In the genomic region with DNA sequence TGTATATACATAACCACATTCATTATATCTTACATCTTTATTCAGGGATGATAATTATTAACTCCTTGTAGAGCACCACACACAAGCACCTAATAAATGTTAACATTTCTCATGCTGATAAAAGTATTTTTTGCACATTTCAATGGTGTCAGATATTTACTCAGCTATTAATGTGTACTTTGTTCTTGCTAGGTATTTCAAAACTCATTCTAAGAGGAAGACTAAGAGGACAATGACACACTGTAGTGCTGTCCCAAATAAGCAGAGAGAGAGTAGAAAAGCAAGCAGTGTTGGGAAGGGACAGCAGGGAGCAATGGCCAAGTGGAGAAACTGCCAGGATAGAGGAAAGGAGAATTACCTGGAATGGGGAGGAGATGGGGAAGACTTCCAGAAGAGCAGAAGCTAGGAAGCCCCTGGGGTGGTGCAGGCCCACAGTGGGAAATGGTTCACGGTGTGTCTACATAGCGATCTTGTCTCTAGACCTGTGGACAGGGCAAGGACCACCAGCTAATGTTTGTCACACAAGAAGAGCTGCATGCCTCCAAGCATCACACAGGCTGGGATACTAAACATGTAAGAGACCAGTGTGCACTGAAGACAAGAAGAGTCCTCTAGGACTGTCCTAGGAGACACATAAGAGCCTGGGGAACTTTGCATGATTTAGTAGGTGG, we compare ENCODE assay signal across 1 cellular context.
TF ChIP-seq lines count a peak whose summit lies in the region.

No MANE protein-coding gene starts in this region.

TF ChIP-seq in HepG2, 621 proteins besides CTCF, POLR2A, EP300 and RAD21 (continues in another document):
- TF ChIP-seq NCOR1 (IDR thresholded peaks at IDR 0.05; ENCODE audit: borderline replicate concordance, low read length) (peak; percentile 75; the same call in 1 of the 2 replicates), ZNF367 (CRISPR knock-in tag; IDR thresholded peaks at IDR 0.05; ENCODE audit: borderline replicate concordance) (no peak), TBX2 (CRISPR knock-in tag; IDR thresholded peaks at IDR 0.05; ENCODE audit: borderline replicate concordance) (peak; percentile 92), ZFP36 (IDR thresholded peaks at IDR 0.05; ENCODE audit: borderline replicate concordance, low read depth, low read length, partially characterized antibody) (no peak), NKX3-1 (CRISPR knock-in tag; IDR thresholded peaks at IDR 0.05) (no peak), MIER3 (CRISPR knock-in tag; IDR thresholded peaks at IDR 0.05; ENCODE audit: borderline replicate concordance) (no peak), ZNF776 (CRISPR knock-in tag; IDR thresholded peaks at IDR 0.05) (no peak), PHF21A (CRISPR knock-in tag; IDR thresholded peaks at IDR 0.05) (peak; percentile 82), ZNF224 (CRISPR knock-in tag; IDR thresholded peaks at IDR 0.05) (no peak), ZNF572 (CRISPR knock-in tag; IDR thresholded peaks at IDR 0.05) (no peak), ZBTB7B (CRISPR knock-in tag; IDR thresholded peaks at IDR 0.05) (0 out of 2 replicates have a peak, but pooled peaks have one; percentile 44), NR3C1 (CRISPR knock-in tag; IDR thresholded peaks at IDR 0.05) (no peak), ISL2 (CRISPR knock-in tag; IDR thresholded peaks at IDR 0.05) (peak; percentile 95), ZFP36L1 (CRISPR knock-in tag; IDR thresholded peaks at IDR 0.05) (no peak), SAP130 (CRISPR knock-in tag; IDR thresholded peaks at IDR 0.05; ENCODE audit: low read depth) (peak; percentile 79), CBX2 (IDR thresholded peaks at IDR 0.05; ENCODE audit: low read depth, low read length) (no peak), CBX2 (CRISPR knock-in tag; IDR thresholded peaks at IDR 0.05; ENCODE audit: low read depth) (no peak), EZH2 (conservative IDR thresholded peaks at IDR 0.05; ENCODE audit: low read depth, low read length) (no peak), ATF1 (CRISPR knock-in tag; IDR thresholded peaks at IDR 0.05) (0 out of 2 replicates have a peak, but pooled peaks have one; percentile 13), EHMT2 (IDR thresholded peaks at IDR 0.05; ENCODE audit: borderline replicate concordance, low read depth, low read length) (peak; percentile 62; the same call in 1 of the 2 replicates), POLR2AphosphoS2 (IDR thresholded peaks at IDR 0.05; ENCODE audit: low read depth, low read length) (no peak), MED1 (CRISPR knock-in tag; IDR thresholded peaks at IDR 0.05) (peak; percentile 68), ZNF75D (CRISPR knock-in tag; IDR thresholded peaks at IDR 0.05; ENCODE audit: borderline replicate concordance) (no peak)
- TF ChIP-seq, protein P1, sequence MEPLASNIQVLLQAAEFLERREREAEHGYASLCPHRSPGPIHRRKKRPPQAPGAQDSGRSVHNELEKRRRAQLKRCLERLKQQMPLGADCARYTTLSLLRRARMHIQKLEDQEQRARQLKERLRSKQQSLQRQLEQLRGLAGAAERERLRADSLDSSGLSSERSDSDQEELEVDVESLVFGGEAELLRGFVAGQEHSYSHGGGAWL (CRISPR knock-in tag; IDR thresholded peaks at IDR 0.05): no peak
- TF ChIP-seq, protein P2, sequence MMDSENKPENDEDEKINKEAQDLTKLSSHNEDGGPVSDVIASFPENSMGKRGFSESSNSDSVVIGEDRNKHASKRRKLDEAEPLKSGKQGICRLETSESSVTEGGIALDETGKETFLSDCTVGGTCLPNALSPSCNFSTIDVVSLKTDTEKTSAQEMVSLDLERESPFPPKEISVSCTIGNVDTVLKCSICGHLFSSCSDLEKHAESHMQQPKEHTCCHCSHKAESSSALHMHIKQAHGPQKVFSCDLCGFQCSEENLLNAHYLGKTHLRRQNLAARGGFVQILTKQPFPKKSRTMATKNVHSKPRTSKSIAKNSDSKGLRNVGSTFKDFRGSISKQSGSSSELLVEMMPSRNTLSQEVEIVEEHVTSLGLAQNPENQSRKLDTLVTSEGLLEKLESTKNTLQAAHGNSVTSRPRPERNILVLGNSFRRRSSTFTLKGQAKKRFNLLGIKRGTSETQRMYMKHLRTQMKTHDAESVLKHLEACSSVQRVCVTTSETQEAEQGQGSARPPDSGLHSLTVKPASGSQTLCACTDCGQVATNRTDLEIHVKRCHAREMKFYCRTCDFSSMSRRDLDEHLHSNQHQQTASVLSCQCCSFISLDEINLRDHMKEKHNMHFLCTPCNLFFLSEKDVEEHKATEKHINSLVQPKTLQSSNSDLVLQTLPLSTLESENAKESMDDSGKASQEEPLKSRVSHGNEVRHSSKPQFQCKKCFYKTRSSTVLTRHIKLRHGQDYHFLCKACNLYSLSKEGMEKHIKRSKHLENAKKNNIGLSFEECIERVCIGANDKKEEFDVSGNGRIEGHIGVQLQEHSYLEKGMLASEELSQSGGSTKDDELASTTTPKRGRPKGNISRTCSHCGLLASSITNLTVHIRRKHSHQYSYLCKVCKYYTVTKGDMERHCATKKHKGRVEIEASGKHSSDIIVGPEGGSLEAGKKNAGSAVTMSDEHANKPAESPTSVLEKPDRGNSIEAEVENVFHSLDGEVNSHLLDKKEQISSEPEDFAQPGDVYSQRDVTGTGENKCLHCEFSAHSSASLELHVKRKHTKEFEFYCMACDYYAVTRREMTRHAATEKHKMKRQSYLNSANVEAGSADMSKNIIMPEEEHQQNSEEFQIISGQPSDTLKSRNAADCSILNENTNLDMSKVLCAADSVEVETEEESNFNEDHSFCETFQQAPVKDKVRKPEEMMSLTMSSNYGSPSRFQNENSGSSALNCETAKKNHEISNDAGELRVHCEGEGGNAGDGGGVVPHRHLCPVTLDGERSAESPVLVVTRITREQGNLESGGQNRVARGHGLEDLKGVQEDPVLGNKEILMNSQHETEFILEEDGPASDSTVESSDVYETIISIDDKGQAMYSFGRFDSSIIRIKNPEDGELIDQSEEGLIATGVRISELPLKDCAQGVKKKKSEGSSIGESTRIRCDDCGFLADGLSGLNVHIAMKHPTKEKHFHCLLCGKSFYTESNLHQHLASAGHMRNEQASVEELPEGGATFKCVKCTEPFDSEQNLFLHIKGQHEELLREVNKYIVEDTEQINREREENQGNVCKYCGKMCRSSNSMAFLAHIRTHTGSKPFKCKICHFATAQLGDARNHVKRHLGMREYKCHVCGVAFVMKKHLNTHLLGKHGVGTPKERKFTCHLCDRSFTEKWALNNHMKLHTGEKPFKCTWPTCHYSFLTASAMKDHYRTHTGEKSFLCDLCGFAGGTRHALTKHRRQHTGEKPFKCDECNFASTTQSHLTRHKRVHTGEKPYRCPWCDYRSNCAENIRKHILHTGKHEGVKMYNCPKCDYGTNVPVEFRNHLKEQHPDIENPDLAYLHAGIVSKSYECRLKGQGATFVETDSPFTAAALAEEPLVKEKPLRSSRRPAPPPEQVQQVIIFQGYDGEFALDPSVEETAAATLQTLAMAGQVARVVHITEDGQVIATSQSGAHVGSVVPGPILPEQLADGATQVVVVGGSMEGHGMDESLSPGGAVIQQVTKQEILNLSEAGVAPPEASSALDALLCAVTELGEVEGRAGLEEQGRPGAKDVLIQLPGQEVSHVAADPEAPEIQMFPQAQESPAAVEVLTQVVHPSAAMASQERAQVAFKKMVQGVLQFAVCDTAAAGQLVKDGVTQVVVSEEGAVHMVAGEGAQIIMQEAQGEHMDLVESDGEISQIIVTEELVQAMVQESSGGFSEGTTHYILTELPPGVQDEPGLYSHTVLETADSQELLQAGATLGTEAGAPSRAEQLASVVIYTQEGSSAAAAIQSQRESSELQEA (CRISPR knock-in tag; IDR thresholded peaks at IDR 0.05; ENCODE audit: not compliant biosample characterization): no peak
- TF ChIP-seq, protein P3, sequence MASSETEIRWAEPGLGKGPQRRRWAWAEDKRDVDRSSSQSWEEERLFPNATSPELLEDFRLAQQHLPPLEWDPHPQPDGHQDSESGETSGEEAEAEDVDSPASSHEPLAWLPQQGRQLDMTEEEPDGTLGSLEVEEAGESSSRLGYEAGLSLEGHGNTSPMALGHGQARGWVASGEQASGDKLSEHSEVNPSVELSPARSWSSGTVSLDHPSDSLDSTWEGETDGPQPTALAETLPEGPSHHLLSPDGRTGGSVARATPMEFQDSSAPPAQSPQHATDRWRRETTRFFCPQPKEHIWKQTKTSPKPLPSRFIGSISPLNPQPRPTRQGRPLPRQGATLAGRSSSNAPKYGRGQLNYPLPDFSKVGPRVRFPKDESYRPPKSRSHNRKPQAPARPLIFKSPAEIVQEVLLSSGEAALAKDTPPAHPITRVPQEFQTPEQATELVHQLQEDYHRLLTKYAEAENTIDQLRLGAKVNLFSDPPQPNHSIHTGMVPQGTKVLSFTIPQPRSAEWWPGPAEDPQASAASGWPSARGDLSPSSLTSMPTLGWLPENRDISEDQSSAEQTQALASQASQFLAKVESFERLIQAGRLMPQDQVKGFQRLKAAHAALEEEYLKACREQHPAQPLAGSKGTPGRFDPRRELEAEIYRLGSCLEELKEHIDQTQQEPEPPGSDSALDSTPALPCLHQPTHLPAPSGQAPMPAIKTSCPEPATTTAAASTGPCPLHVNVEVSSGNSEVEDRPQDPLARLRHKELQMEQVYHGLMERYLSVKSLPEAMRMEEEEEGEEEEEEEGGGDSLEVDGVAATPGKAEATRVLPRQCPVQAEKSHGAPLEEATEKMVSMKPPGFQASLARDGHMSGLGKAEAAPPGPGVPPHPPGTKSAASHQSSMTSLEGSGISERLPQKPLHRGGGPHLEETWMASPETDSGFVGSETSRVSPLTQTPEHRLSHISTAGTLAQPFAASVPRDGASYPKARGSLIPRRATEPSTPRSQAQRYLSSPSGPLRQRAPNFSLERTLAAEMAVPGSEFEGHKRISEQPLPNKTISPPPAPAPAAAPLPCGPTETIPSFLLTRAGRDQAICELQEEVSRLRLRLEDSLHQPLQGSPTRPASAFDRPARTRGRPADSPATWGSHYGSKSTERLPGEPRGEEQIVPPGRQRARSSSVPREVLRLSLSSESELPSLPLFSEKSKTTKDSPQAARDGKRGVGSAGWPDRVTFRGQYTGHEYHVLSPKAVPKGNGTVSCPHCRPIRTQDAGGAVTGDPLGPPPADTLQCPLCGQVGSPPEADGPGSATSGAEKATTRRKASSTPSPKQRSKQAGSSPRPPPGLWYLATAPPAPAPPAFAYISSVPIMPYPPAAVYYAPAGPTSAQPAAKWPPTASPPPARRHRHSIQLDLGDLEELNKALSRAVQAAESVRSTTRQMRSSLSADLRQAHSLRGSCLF (CRISPR knock-in tag; IDR thresholded peaks at IDR 0.05; ENCODE audit: borderline replicate concordance): no peak
- TF ChIP-seq, protein P4, sequence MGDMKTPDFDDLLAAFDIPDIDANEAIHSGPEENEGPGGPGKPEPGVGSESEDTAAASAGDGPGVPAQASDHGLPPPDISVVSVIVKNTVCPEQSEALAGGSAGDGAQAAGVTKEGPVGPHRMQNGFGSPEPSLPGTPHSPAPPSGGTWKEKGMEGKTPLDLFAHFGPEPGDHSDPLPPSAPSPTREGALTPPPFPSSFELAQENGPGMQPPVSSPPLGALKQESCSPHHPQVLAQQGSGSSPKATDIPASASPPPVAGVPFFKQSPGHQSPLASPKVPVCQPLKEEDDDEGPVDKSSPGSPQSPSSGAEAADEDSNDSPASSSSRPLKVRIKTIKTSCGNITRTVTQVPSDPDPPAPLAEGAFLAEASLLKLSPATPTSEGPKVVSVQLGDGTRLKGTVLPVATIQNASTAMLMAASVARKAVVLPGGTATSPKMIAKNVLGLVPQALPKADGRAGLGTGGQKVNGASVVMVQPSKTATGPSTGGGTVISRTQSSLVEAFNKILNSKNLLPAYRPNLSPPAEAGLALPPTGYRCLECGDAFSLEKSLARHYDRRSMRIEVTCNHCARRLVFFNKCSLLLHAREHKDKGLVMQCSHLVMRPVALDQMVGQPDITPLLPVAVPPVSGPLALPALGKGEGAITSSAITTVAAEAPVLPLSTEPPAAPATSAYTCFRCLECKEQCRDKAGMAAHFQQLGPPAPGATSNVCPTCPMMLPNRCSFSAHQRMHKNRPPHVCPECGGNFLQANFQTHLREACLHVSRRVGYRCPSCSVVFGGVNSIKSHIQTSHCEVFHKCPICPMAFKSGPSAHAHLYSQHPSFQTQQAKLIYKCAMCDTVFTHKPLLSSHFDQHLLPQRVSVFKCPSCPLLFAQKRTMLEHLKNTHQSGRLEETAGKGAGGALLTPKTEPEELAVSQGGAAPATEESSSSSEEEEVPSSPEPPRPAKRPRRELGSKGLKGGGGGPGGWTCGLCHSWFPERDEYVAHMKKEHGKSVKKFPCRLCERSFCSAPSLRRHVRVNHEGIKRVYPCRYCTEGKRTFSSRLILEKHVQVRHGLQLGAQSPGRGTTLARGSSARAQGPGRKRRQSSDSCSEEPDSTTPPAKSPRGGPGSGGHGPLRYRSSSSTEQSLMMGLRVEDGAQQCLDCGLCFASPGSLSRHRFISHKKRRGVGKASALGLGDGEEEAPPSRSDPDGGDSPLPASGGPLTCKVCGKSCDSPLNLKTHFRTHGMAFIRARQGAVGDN (CRISPR knock-in tag; IDR thresholded peaks at IDR 0.05): no peak
- TF ChIP-seq, protein P5, sequence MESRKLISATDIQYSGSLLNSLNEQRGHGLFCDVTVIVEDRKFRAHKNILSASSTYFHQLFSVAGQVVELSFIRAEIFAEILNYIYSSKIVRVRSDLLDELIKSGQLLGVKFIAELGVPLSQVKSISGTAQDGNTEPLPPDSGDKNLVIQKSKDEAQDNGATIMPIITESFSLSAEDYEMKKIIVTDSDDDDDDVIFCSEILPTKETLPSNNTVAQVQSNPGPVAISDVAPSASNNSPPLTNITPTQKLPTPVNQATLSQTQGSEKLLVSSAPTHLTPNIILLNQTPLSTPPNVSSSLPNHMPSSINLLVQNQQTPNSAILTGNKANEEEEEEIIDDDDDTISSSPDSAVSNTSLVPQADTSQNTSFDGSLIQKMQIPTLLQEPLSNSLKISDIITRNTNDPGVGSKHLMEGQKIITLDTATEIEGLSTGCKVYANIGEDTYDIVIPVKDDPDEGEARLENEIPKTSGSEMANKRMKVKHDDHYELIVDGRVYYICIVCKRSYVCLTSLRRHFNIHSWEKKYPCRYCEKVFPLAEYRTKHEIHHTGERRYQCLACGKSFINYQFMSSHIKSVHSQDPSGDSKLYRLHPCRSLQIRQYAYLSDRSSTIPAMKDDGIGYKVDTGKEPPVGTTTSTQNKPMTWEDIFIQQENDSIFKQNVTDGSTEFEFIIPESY (CRISPR knock-in tag; IDR thresholded peaks at IDR 0.05): no peak
- TF ChIP-seq, protein P6, sequence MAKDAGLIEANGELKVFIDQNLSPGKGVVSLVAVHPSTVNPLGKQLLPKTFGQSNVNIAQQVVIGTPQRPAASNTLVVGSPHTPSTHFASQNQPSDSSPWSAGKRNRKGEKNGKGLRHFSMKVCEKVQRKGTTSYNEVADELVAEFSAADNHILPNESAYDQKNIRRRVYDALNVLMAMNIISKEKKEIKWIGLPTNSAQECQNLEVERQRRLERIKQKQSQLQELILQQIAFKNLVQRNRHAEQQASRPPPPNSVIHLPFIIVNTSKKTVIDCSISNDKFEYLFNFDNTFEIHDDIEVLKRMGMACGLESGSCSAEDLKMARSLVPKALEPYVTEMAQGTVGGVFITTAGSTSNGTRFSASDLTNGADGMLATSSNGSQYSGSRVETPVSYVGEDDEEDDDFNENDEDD (CRISPR knock-in tag; IDR thresholded peaks at IDR 0.05; ENCODE audit: borderline replicate concordance): no peak
- TF ChIP-seq, protein P7, sequence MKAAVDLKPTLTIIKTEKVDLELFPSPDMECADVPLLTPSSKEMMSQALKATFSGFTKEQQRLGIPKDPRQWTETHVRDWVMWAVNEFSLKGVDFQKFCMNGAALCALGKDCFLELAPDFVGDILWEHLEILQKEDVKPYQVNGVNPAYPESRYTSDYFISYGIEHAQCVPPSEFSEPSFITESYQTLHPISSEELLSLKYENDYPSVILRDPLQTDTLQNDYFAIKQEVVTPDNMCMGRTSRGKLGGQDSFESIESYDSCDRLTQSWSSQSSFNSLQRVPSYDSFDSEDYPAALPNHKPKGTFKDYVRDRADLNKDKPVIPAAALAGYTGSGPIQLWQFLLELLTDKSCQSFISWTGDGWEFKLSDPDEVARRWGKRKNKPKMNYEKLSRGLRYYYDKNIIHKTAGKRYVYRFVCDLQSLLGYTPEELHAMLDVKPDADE (CRISPR knock-in tag; IDR thresholded peaks at IDR 0.05): no peak
- TF ChIP-seq, protein P8, sequence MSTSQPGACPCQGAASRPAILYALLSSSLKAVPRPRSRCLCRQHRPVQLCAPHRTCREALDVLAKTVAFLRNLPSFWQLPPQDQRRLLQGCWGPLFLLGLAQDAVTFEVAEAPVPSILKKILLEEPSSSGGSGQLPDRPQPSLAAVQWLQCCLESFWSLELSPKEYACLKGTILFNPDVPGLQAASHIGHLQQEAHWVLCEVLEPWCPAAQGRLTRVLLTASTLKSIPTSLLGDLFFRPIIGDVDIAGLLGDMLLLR (CRISPR knock-in tag; IDR thresholded peaks at IDR 0.05): no peak
